Comparison of ENCODE assay signal across 8 cellular contexts in the genomic region with DNA sequence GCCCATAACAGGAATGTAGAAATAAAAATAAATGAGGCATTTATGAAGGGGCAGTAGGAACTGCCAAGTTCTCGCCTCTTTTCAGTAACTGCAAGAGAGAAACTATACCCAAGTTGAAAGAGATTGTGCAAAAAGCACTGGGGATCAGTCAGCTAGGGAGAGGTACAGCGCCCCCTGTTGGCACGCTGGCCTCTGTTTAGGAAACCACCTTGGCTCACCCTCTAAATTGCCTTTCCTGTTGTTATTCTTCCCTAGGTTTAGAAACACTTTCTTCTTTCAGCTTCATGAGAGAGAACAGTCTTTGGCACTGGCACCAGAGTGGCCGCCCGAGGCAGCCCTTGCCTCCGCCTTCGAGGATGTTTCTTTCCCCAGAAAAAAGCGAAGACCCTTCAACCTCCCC.
DNase-seq lines count a peak whose midpoint lies in the region; ATAC-seq lines count a peak whose summit lies in the region.

No MANE protein-coding gene starts in this region.

- ATAC-seq in naive B cell (ENCODE audit: low read depth in 2 of 2) (peak in 1 of 2 donors; percentile 28), HG03280 (IDR thresholded peaks at IDR 0.05; ENCODE audit: unreplicated experiment) (no peak)

- peak overlapping the region in 3 of 6 donors; percentile 69 to 86 (median 75) for H3K27ac Mint-ChIP-seq in naive B cell

- H3K36me3 Mint-ChIP-seq in naive B cell, result no peaks in the 10 kb centered on the region

- H3K4me1 Mint-ChIP-seq in naive B cell, result peaks cover 29 to 58% (median 56%) of the 10 kb centered on the region in 3 donors

- DNase-seq in DMS79 treated with DMSO at 0.1 percent for 48 hours (lab: John Stamatoyannopoulos, UW), result peak; percentile 10
- DNase-seq in DMS79 (lab: John Stamatoyannopoulos, UW), result no peak
- DNase-seq in NCI-H2196 (lab: John Stamatoyannopoulos, UW; ENCODE audit: unreplicated experiment), result peak; percentile 39
- DNase-seq in activated CD4-positive, alpha-beta T cell treated with anti-CD3 and anti-CD28 coated beads, Interleukin-2, amount 50 U/mL, for 48 hours, result peak; percentile 71 to 72
- DNase-seq in epidermal melanocyte (ENCODE audit: insufficient read length, low spot score), result peak; percentile 20
- peak; percentile 52 for DNase-seq in naive B cell
- peak; percentile 43 for DNase-seq in stromal cell of bone marrow (ENCODE audit: low read depth)

- peaks cover 0 to 5% (median 0%) of the 10 kb centered on the region in 7 donors for H3K9me3 Mint-ChIP-seq in naive B cell

- no peaks in the 10 kb centered on the region for H3K27me3 Mint-ChIP-seq in naive B cell

- H3K4me3 Mint-ChIP-seq in naive B cell, result peak overlapping the region in 2 of 8 donors; percentile 21 to 46
